Comparison of ENCODE assay signal across 1 cellular context in the genomic region with DNA sequence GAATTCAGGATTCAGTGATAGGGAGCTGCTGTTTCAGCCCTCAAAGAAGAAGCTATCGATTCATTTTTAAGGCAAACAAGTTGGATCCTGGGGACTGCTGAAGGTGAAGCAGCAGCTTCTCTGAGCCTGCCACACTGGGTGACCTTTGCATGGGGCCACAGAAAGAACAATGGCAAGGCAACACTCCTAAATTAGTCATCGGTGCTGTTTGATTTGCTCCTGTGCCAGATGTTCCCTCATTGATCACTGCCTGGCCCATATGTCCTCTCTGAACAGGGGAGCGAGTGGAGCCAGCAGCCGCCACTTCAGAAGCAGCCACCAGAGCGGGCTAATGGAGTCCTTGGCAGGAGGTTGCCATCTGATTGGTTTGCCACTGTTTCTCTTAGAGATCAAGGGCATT.
TF ChIP-seq lines count a peak whose summit lies in the region.

No MANE protein-coding gene starts in this region.

TF ChIP-seq in GM23338, 12 proteins besides CTCF, POLR2A, EP300 and RAD21 (continued from another document):
- TF ChIP-seq, protein P1, sequence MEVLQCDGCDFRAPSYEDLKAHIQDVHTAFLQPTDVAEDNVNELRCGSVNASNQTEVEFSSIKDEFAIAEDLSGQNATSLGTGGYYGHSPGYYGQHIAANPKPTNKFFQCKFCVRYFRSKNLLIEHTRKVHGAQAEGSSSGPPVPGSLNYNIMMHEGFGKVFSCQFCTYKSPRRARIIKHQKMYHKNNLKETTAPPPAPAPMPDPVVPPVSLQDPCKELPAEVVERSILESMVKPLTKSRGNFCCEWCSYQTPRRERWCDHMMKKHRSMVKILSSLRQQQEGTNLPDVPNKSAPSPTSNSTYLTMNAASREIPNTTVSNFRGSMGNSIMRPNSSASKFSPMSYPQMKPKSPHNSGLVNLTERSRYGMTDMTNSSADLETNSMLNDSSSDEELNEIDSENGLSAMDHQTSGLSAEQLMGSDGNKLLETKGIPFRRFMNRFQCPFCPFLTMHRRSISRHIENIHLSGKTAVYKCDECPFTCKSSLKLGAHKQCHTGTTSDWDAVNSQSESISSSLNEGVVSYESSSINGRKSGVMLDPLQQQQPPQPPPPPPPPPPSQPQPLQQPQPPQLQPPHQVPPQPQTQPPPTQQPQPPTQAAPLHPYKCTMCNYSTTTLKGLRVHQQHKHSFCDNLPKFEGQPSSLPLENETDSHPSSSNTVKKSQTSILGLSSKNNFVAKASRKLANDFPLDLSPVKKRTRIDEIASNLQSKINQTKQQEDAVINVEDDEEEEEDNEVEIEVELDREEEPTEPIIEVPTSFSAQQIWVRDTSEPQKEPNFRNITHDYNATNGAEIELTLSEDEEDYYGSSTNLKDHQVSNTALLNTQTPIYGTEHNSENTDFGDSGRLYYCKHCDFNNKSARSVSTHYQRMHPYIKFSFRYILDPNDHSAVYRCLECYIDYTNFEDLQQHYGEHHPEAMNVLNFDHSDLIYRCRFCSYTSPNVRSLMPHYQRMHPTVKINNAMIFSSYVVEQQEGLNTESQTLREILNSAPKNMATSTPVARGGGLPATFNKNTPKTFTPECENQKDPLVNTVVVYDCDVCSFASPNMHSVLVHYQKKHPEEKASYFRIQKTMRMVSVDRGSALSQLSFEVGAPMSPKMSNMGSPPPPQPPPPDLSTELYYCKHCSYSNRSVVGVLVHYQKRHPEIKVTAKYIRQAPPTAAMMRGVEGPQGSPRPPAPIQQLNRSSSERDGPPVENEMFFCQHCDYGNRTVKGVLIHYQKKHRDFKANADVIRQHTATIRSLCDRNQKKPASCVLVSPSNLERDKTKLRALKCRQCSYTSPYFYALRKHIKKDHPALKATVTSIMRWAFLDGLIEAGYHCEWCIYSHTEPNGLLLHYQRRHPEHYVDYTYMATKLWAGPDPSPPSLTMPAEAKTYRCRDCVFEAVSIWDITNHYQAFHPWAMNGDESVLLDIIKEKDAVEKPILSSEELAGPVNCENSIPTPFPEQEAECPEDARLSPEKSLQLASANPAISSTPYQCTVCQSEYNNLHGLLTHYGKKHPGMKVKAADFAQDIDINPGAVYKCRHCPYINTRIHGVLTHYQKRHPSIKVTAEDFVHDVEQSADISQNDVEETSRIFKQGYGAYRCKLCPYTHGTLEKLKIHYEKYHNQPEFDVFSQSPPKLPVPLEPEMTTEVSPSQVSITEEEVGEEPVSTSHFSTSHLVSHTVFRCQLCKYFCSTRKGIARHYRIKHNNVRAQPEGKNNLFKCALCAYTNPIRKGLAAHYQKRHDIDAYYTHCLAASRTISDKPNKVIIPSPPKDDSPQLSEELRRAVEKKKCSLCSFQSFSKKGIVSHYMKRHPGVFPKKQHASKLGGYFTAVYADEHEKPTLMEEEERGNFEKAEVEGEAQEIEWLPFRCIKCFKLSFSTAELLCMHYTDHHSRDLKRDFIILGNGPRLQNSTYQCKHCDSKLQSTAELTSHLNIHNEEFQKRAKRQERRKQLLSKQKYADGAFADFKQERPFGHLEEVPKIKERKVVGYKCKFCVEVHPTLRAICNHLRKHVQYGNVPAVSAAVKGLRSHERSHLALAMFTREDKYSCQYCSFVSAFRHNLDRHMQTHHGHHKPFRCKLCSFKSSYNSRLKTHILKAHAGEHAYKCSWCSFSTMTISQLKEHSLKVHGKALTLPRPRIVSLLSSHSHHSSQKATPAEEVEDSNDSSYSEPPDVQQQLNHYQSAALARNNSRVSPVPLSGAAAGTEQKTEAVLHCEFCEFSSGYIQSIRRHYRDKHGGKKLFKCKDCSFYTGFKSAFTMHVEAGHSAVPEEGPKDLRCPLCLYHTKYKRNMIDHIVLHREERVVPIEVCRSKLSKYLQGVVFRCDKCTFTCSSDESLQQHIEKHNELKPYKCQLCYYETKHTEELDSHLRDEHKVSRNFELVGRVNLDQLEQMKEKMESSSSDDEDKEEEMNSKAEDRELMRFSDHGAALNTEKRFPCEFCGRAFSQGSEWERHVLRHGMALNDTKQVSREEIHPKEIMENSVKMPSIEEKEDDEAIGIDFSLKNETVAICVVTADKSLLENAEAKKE (CRISPR knock-in tag; IDR thresholded peaks at IDR 0.05), result no peak
TF ChIP-seq in GM23338: peak in this region for 0.
